Comparison of ENCODE assay signal across 1 cellular context in the genomic region with DNA sequence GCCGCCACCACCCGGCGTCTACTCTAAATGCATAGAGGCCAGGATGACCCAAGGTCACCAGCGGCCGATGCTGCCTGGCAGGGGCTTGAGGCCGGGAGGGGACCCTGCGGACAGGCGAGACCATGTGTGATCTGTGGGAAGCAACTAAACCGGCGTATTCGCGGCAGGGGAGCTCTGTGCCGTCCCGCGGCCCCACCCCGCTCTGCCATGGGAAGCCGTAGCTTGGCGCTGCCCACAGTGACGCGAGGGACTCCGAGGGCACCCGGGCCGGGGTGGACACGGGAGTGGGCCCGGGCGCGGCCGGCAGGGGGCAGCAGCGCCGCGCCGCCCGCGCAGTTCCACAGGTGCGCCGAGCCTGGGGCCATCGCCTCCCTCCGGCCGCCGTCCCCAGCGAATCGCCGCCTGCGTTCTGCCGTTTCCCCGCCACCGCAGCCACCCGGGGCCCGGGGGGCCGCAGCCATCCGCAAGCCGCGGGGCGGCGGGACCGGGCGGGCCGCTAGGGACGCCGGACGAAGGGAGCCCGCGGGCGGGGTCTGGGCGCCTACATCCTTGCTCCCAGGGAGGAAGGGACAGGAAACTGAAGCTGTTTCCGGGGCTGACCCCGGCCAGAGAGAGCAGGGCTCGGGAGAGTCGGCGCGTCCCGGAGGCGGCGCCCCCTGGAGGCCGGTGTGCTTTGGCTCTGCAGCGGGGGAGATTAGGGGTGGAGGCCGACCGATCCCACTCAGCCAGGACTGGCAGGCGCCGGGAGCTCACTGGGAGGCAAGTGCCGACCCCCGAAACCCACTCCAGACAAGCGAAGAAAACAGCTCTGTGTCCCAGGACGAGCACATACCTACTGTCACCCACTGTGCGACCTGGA.
A peak's percentile ranks its signal among the peaks of the same experiment; 100 is the strongest.
TF ChIP-seq lines count a peak whose summit lies in the region.

No MANE protein-coding gene starts in this region.

TF ChIP-seq in SK-N-SH, 30 proteins besides CTCF, POLR2A, EP300 and RAD21:
- TF ChIP-seq, protein P1, sequence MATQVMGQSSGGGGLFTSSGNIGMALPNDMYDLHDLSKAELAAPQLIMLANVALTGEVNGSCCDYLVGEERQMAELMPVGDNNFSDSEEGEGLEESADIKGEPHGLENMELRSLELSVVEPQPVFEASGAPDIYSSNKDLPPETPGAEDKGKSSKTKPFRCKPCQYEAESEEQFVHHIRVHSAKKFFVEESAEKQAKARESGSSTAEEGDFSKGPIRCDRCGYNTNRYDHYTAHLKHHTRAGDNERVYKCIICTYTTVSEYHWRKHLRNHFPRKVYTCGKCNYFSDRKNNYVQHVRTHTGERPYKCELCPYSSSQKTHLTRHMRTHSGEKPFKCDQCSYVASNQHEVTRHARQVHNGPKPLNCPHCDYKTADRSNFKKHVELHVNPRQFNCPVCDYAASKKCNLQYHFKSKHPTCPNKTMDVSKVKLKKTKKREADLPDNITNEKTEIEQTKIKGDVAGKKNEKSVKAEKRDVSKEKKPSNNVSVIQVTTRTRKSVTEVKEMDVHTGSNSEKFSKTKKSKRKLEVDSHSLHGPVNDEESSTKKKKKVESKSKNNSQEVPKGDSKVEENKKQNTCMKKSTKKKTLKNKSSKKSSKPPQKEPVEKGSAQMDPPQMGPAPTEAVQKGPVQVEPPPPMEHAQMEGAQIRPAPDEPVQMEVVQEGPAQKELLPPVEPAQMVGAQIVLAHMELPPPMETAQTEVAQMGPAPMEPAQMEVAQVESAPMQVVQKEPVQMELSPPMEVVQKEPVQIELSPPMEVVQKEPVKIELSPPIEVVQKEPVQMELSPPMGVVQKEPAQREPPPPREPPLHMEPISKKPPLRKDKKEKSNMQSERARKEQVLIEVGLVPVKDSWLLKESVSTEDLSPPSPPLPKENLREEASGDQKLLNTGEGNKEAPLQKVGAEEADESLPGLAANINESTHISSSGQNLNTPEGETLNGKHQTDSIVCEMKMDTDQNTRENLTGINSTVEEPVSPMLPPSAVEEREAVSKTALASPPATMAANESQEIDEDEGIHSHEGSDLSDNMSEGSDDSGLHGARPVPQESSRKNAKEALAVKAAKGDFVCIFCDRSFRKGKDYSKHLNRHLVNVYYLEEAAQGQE (IDR thresholded peaks at IDR 0.05; ENCODE audit: low read depth, low read length), result no peak
- TF ChIP-seq RFX5 (IDR thresholded peaks at IDR 0.05; ENCODE audit: low read length), result 0 out of 2 replicates have a peak, but pooled peaks have one; percentile 5
- TF ChIP-seq POLR2AphosphoS5 (IDR thresholded peaks at IDR 0.05; ENCODE audit: low read depth, low read length), result peak; percentile 28; the same call in 1 of the 2 replicates
- TF ChIP-seq, protein P2, sequence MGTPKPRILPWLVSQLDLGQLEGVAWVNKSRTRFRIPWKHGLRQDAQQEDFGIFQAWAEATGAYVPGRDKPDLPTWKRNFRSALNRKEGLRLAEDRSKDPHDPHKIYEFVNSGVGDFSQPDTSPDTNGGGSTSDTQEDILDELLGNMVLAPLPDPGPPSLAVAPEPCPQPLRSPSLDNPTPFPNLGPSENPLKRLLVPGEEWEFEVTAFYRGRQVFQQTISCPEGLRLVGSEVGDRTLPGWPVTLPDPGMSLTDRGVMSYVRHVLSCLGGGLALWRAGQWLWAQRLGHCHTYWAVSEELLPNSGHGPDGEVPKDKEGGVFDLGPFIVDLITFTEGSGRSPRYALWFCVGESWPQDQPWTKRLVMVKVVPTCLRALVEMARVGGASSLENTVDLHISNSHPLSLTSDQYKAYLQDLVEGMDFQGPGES (IDR thresholded peaks at IDR 0.05; ENCODE audit: low read depth, low read length), result no peak
- no peak for TF ChIP-seq GATA2 (CRISPR knock-in tag; IDR thresholded peaks at IDR 0.05)
- peak; percentile 52 for TF ChIP-seq CHD2 (IDR thresholded peaks at IDR 0.05; ENCODE audit: low read length, partially characterized antibody)
- TF ChIP-seq SIN3A (IDR thresholded peaks at IDR 0.05; ENCODE audit: borderline replicate concordance, low read depth, low read length), result no peak
- TF ChIP-seq, protein P3, sequence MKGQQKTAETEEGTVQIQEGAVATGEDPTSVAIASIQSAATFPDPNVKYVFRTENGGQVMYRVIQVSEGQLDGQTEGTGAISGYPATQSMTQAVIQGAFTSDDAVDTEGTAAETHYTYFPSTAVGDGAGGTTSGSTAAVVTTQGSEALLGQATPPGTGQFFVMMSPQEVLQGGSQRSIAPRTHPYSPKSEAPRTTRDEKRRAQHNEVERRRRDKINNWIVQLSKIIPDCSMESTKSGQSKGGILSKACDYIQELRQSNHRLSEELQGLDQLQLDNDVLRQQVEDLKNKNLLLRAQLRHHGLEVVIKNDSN (IDR thresholded peaks at IDR 0.05; ENCODE audit: borderline replicate concordance, low read depth), result 0 out of 2 replicates have a peak, but pooled peaks have one; percentile 6
- TF ChIP-seq NRF1 (IDR thresholded peaks at IDR 0.05; ENCODE audit: low read depth, low read length), result no peak; the same call in 1 of the 2 replicates
- TF ChIP-seq YY1 (IDR thresholded peaks at IDR 0.05; ENCODE audit: low read depth), result peak; percentile 69
- no peak for TF ChIP-seq TCF12 (IDR thresholded peaks at IDR 0.05)
- TF ChIP-seq, protein P4, sequence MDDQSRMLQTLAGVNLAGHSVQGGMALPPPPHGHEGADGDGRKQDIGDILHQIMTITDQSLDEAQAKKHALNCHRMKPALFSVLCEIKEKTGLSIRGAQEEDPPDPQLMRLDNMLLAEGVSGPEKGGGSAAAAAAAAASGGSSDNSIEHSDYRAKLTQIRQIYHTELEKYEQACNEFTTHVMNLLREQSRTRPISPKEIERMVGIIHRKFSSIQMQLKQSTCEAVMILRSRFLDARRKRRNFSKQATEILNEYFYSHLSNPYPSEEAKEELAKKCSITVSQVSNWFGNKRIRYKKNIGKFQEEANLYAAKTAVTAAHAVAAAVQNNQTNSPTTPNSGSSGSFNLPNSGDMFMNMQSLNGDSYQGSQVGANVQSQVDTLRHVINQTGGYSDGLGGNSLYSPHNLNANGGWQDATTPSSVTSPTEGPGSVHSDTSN (IDR thresholded peaks at IDR 0.05), result no peak
- no peak for TF ChIP-seq RXRA (IDR thresholded peaks at IDR 0.05; ENCODE audit: borderline replicate concordance, low read depth)
- TF ChIP-seq, protein P5, sequence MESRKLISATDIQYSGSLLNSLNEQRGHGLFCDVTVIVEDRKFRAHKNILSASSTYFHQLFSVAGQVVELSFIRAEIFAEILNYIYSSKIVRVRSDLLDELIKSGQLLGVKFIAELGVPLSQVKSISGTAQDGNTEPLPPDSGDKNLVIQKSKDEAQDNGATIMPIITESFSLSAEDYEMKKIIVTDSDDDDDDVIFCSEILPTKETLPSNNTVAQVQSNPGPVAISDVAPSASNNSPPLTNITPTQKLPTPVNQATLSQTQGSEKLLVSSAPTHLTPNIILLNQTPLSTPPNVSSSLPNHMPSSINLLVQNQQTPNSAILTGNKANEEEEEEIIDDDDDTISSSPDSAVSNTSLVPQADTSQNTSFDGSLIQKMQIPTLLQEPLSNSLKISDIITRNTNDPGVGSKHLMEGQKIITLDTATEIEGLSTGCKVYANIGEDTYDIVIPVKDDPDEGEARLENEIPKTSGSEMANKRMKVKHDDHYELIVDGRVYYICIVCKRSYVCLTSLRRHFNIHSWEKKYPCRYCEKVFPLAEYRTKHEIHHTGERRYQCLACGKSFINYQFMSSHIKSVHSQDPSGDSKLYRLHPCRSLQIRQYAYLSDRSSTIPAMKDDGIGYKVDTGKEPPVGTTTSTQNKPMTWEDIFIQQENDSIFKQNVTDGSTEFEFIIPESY (IDR thresholded peaks at IDR 0.05; ENCODE audit: borderline replicate concordance, low read depth), result 0 out of 2 replicates have a peak, but pooled peaks have one; percentile 11
- peak; percentile 47; the same call in 1 of the 2 replicates for TF ChIP-seq MXI1 (IDR thresholded peaks at IDR 0.05; ENCODE audit: low read depth, low read length)
- TF ChIP-seq RCOR1 (IDR thresholded peaks at IDR 0.05; ENCODE audit: low read length), result no peak
- no peak for TF ChIP-seq JUND (IDR thresholded peaks at IDR 0.05)
- TF ChIP-seq GABPA (IDR thresholded peaks at IDR 0.05; ENCODE audit: low read depth), result peak; percentile 80
- no peak for TF ChIP-seq EZH2phosphoT487 (IDR thresholded peaks at IDR 0.05; ENCODE audit: borderline replicate concordance, low read depth)
- TF ChIP-seq, protein P6, sequence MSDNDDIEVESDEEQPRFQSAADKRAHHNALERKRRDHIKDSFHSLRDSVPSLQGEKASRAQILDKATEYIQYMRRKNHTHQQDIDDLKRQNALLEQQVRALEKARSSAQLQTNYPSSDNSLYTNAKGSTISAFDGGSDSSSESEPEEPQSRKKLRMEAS (IDR thresholded peaks at IDR 0.05; ENCODE audit: low read depth), result peak; percentile 15; the same call in 1 of the 2 replicates
- TF ChIP-seq FOSL2 (IDR thresholded peaks at IDR 0.05; ENCODE audit: borderline replicate concordance, low read depth), result no peak
- TF ChIP-seq TEAD4 (IDR thresholded peaks at IDR 0.05; ENCODE audit: borderline replicate concordance, insufficient read depth), result no peak
- TF ChIP-seq, protein P7, sequence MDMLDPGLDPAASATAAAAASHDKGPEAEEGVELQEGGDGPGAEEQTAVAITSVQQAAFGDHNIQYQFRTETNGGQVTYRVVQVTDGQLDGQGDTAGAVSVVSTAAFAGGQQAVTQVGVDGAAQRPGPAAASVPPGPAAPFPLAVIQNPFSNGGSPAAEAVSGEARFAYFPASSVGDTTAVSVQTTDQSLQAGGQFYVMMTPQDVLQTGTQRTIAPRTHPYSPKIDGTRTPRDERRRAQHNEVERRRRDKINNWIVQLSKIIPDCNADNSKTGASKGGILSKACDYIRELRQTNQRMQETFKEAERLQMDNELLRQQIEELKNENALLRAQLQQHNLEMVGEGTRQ (IDR thresholded peaks at IDR 0.05; ENCODE audit: borderline replicate concordance, low read depth, low read length), result no peak
- no peak for TF ChIP-seq NFIC (IDR thresholded peaks at IDR 0.05; ENCODE audit: borderline replicate concordance)
- no peak for TF ChIP-seq FOXJ3 (CRISPR knock-in tag; IDR thresholded peaks at IDR 0.05)
- 0 out of 2 replicates have a peak, but pooled peaks have one; percentile 20 for TF ChIP-seq TAF1 (IDR thresholded peaks at IDR 0.05; ENCODE audit: borderline replicate concordance, low read depth, low read length)
- TF ChIP-seq SMC3 (IDR thresholded peaks at IDR 0.05; ENCODE audit: low read depth, low read length), result peak; percentile 62
- TF ChIP-seq ELF1 (IDR thresholded peaks at IDR 0.05), result no peak
- no peak for TF ChIP-seq MEF2A (IDR thresholded peaks at IDR 0.05; ENCODE audit: borderline replicate concordance, low read depth)
- TF ChIP-seq FOXM1 (IDR thresholded peaks at IDR 0.05; ENCODE audit: low read depth), result no peak
